8 cellular contexts compared by ENCODE assay signal in the genomic region with DNA sequence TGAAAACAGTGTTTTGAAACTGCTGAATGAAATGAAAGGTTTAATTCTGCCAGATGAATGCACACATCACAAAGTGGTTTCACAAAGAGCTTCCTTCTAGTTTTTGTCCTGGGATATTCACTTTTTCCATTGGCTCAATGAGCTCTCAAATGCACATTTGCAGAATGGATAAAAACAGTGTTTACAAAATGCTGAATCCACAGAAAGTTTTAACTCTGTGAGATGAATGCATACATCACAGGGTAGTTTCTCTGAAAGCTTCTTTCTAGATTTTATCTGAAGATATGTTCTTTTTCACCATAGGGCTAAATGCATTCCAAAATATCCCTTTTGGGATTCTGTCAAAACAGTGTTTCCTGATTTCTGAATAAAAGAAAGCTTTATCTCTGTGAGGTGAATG.
"Had no signal": no experiment of that assay in that cellular context is flagged by ENCODE, and none has a peak within 500 bp of the region (broad histone marks: within the 10 kb centered on the region; RNA-seq: fewer than 3 reads in every experiment).

No MANE protein-coding gene starts in this region.

- H3K4me1 Mint-ChIP-seq: IgD-negative memory B cell had no signal

- H3K27ac ChIP-seq: HL-60, KMS-11 had no signal

- DNase-seq: IMR-90, KBM-7, KG1 had no signal

- ATAC-seq: K562 had no signal

- H3K9ac ChIP-seq: KMS-11 had no signal

- FAIRE-seq: HTR-8/SVneo, K562 had no signal

- H3K27me3 Mint-ChIP-seq: IgD-negative memory B cell had no signal

- H3K27ac Mint-ChIP-seq: IgD-negative memory B cell had no signal

- H3K4me3 Mint-ChIP-seq: IgD-negative memory B cell had no signal

- H3K4me3 ChIP-seq: K562 had no signal

- H3K4me2 ChIP-seq: KMS-11 had no signal
